Comparison of ENCODE assay signal across 14 cellular contexts in genomic region chr16:86002178-86002577, GRCh38.
DNase-seq lines count a peak whose midpoint lies in the region; ATAC-seq and TF ChIP-seq lines count a peak whose summit lies in the region.
"Had no signal": no experiment of that assay in that cellular context is flagged by ENCODE, and none has a peak within 500 bp of the region (broad histone marks: within the 10 kb centered on the region; RNA-seq: fewer than 3 reads in every experiment).

No MANE protein-coding gene starts in this region.

- no peaks in the 10 kb centered on the region for H3K36me3 Mint-ChIP-seq in activated naive CD4-positive, alpha-beta T cell treated with anti-CD3 and anti-CD28 coated beads, Interleukin-2, amount 10 ng/mL, durations not matched to agents 7 days and 5 days
- H3K36me3 Mint-ChIP-seq in T-helper 2 cell treated with Interferon-gamma antibody and Interleukin-4, amounts not matched to agents 5 μg/mL and 100 μg/mL, for 36 hours (ENCODE audit: low read depth), result no peaks in the 10 kb centered on the region
- H3K36me3 Mint-ChIP-seq: CD4-positive, CD25-positive, alpha-beta regulatory T cell had no signal

- H3K9me3 Mint-ChIP-seq in activated naive CD4-positive, alpha-beta T cell treated with anti-CD3 and anti-CD28 coated beads, Interleukin-2, amount 10 ng/mL, durations not matched to agents 7 days and 5 days, result no peaks in the 10 kb centered on the region
- H3K9me3 Mint-ChIP-seq in T-helper 2 cell treated with Interferon-gamma antibody and Interleukin-4, amounts not matched to agents 5 μg/mL and 100 μg/mL, for 36 hours, result no peaks in the 10 kb centered on the region

- DNase-seq in mucosa of descending colon, result no peak
- DNase-seq in activated naive CD4-positive, alpha-beta T cell treated with anti-CD3 and anti-CD28 coated beads, Interleukin-2, amount 10 ng/mL, durations not matched to agents 7 days and 5 days, result no peak
- DNase-seq in activated CD4-positive, CD25-positive, alpha-beta regulatory T cell treated with anti-CD3 and anti-CD28 coated beads, Interleukin-2, amount 50 U/mL, for 72 hours, result no peak
- no peak for DNase-seq in T-helper 2 cell treated with Interferon-gamma antibody and Interleukin-4, amounts not matched to agents 5 μg/mL and 100 μg/mL, for 36 hours (ENCODE audit: low spot score)
- DNase-seq: activated naive CD4-positive, alpha-beta T cell treated with anti-CD3 and anti-CD28 coated beads, Interleukin-2, amount 50 U/mL, for 16 hours; CD4-positive, CD25-positive, alpha-beta regulatory T cell; left cardiac atrium; NCI-H1048; NCI-H446 treated with DMSO at 0.1 percent for 48 hours; testis had no signal

- H3K4me1 ChIP-seq in mucosa of descending colon (ENCODE audit: low read depth), result no peaks in the 10 kb centered on the region
- H3K4me1 ChIP-seq: breast epithelium, testis had no signal

- no peak overlapping the region for H3K27ac Mint-ChIP-seq in activated naive CD4-positive, alpha-beta T cell treated with anti-CD3 and anti-CD28 coated beads, Interleukin-2, amount 10 ng/mL, durations not matched to agents 7 days and 5 days
- no peak overlapping the region for H3K27ac Mint-ChIP-seq in T-helper 2 cell treated with Interferon-gamma antibody and Interleukin-4, amounts not matched to agents 5 μg/mL and 100 μg/mL, for 36 hours

- intact Hi-C loops in mucosa of descending colon (cut with DNase I, micrococcal nuclease), result no loop called here

- peak; percentile 36 for ATAC-seq in GM18873 (IDR thresholded peaks at IDR 0.05; ENCODE audit: low FRiP score, unreplicated experiment)
- ATAC-seq in GM21717 (IDR thresholded peaks at IDR 0.05; ENCODE audit: unreplicated experiment), result peak; percentile 67
- peak; percentile 67 for ATAC-seq in HG03342 (IDR thresholded peaks at IDR 0.05; ENCODE audit: unreplicated experiment)
- peak; percentile 46 for ATAC-seq in mucosa of descending colon
- ATAC-seq: left cardiac atrium had no signal

- H3K9me3 ChIP-seq in mucosa of descending colon, result no peaks in the 10 kb centered on the region
- H3K9me3 ChIP-seq: breast epithelium, testis had no signal

- H3K36me3 ChIP-seq in mucosa of descending colon (ENCODE audit: low read depth), result no peaks in the 10 kb centered on the region
- H3K36me3 ChIP-seq: breast epithelium had no signal

- CTCF ChIA-PET in activated naive CD4-positive, alpha-beta T cell treated with anti-CD3 and anti-CD28 coated beads, Interleukin-2, amount 10 ng/mL, durations not matched to agents 7 days and 5 days (lab: Charles Lee), result interaction anchor here (1.1 to 1.3 kb wide), 2 partner anchors 12 to 14 kb away, joined by 3 to 5 read pairs; no protein-coding TSS in a partner anchor

- H3K27me3 Mint-ChIP-seq in activated naive CD4-positive, alpha-beta T cell treated with anti-CD3 and anti-CD28 coated beads, Interleukin-2, amount 10 ng/mL, durations not matched to agents 7 days and 5 days, result peaks cover 5% of the 10 kb centered on the region
- peaks cover 4% of the 10 kb centered on the region for H3K27me3 Mint-ChIP-seq in T-helper 2 cell treated with Interferon-gamma antibody and Interleukin-4, amounts not matched to agents 5 μg/mL and 100 μg/mL, for 36 hours (ENCODE audit: low read depth)
- H3K27me3 Mint-ChIP-seq: CD4-positive, CD25-positive, alpha-beta regulatory T cell had no signal

- no peak for TF ChIP-seq CTCF in mucosa of descending colon (IDR thresholded peaks at IDR 0.05)

- H3K4me1 Mint-ChIP-seq in activated naive CD4-positive, alpha-beta T cell treated with anti-CD3 and anti-CD28 coated beads, Interleukin-2, amount 10 ng/mL, durations not matched to agents 7 days and 5 days, result peaks cover 10% of the 10 kb centered on the region
- peaks cover 9% of the 10 kb centered on the region for H3K4me1 Mint-ChIP-seq in T-helper 2 cell treated with Interferon-gamma antibody and Interleukin-4, amounts not matched to agents 5 μg/mL and 100 μg/mL, for 36 hours (ENCODE audit: low read depth)

- H3K4me3 Mint-ChIP-seq in activated naive CD4-positive, alpha-beta T cell treated with anti-CD3 and anti-CD28 coated beads, Interleukin-2, amount 10 ng/mL, durations not matched to agents 7 days and 5 days, result no peak overlapping the region
- no peak overlapping the region for H3K4me3 Mint-ChIP-seq in T-helper 2 cell treated with Interferon-gamma antibody and Interleukin-4, amounts not matched to agents 5 μg/mL and 100 μg/mL, for 36 hours
- H3K4me3 Mint-ChIP-seq: CD4-positive, CD25-positive, alpha-beta regulatory T cell had no signal

- H3K4me3 ChIP-seq in mucosa of descending colon, result no peak overlapping the region
- H3K4me3 ChIP-seq: breast epithelium, testis had no signal
